Comparison of ENCODE assay signal across 23 cellular contexts in the genomic region with DNA sequence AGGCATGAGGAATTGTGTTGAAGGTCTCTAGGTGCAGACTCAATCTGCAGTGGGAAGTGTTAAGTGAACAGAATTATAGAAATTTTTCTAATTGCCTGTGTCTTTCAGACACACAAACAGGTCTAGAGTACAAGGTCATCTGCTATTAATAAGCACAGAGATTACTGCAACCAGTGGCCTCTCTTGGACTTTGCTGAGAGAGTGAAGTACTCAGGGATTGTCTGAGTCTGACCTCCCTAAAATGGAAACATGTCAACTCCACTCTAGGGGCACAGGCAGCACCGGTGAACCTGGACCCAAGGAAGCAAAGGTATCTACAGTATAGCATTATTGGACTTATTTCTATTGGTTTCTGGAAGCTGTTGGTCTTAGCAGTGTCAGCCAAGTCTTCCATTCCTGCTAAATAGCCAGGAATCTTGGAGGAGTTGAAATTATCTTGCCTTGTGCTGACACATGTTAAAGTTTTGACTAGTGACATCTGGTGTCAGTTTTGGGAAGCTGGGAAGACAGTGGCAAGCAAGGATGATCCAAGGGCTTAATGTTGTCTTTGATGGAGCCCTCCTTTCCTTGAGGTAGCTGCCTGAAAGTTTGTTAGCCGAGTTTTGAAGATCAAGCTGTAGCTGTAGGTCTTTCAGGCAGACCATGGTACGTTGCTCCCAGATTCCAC.
"Had no signal": no experiment of that assay in that cellular context is flagged by ENCODE, and none has a peak within 500 bp of the region (broad histone marks: within the 10 kb centered on the region; RNA-seq: fewer than 3 reads in every experiment).

No MANE protein-coding gene starts in this region.

- H3K36me3 ChIP-seq: gastrocnemius medialis, neutrophil, pancreas, thoracic aorta, tibial nerve, upper lobe of left lung, uterus had no signal

- H3K27me3 ChIP-seq: gastrocnemius medialis, neutrophil, pancreas, tibial nerve, upper lobe of left lung, uterus had no signal

- DNase-seq: dermis blood vessel endothelial cell; effector memory CD4-positive, alpha-beta T cell; erythroblast; gastrocnemius medialis; head of caudate nucleus; hippocampal formation; left colon; mucosa of descending colon; naive B cell; pancreas; retina; stimulated activated CD4-positive, alpha-beta T cell treated with anti-CD3 and anti-CD28 coated beads, Interleukin-2, amount 100 ng/mL, for 24 hours; stimulated activated CD4-positive, alpha-beta T cell treated with anti-CD3 and anti-CD28 coated beads, Interleukin-4, amount 100 ng/mL, for 24 hours; upper lobe of left lung; uterus had no signal

- H3K4me3 ChIP-seq: coronary artery, gastrocnemius medialis, lung, mucosa of descending colon, pancreas, thoracic aorta, tibial nerve, upper lobe of left lung, uterus had no signal

- ATAC-seq: gastrocnemius medialis; left colon; mucosa of descending colon; natural killer cell treated with Interleukin-12 subunit alpha and Interleukin-12 subunit beta and Interleukin-15 and Interleukin-18, amount 100 ng/mL, for 72 hours; pancreas; sciatic nerve; stimulated activated memory B cell treated with anti-CD40 and anti-IgM and Interleukin-4, amounts not matched to agents 10 μg/mL and 1 μg/mL and 100 μg/mL, for 72 hours had no signal

- H3K9me3 ChIP-seq: gastrocnemius medialis, mucosa of descending colon, neutrophil, pancreas, thoracic aorta, tibial nerve, upper lobe of left lung, uterus had no signal

- H3K4me1 ChIP-seq: gastrocnemius medialis, pancreas, tibial nerve, upper lobe of left lung, uterus had no signal

- H3K27ac ChIP-seq: coronary artery, gastrocnemius medialis, neutrophil, pancreas, thoracic aorta, tibial nerve, upper lobe of left lung, uterus had no signal
